ENCODE assay signal across 22 cellular contexts in the genomic region with DNA sequence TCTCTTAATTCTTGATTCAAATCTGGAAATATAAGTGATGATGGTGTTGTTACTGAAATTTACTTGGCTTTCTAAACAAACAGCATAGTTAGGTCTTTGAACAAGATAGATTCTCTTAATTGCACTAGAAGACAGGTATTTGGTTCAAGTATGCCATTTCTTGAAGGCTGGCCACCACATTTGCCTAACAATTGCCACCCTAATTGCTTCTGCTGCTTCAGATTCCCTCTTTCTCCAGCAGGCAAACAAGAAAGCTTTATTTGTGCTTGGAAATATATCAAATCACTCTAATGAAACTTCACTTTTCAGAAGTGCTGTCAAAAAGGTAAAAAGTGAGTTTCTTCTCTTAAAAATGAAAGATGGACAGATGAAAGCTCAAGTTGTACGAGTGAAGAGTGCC.
"Had no signal": no experiment of that assay in that cellular context is flagged by ENCODE, and none has a peak within 500 bp of the region (broad histone marks: within the 10 kb centered on the region; RNA-seq: fewer than 3 reads in every experiment).

No MANE protein-coding gene starts in this region.

- H3K27me3 ChIP-seq: right lobe of liver, transverse colon had no signal

- DNase-seq: activated CD4-positive, alpha-beta T cell treated with anti-CD3 and anti-CD28 coated beads, Interleukin-2, amount 10 ng/mL, durations not matched to agents 24 days and 14 days; activated CD8-positive, alpha-beta memory T cell treated with anti-CD3 and anti-CD28 coated beads, Interleukin-2, amount 10 ng/mL, durations not matched to agents 7 days and 5 days; activated CD8-positive, alpha-beta T cell treated with anti-CD3 and anti-CD28 coated beads for 36 hours; activated gamma-delta T cell; activated naive CD4-positive, alpha-beta T cell treated with anti-CD3 and anti-CD28 coated beads, Interleukin-2, amount 50 U/mL, for 16 hours; activated naive CD8-positive, alpha-beta T cell treated with anti-CD3 and anti-CD28 coated beads, Interleukin-2, amount 50 U/mL, for 24 hours; activated T-cell treated with anti-CD3 and anti-CD28 coated beads for 4 hours; anterior cingulate cortex; caudate nucleus; effector CD4-positive, alpha-beta T cell; erythroblast; foreskin fibroblast; left colon; mesenchymal stem cell; mucosa of descending colon; nephron progenitor cell; occipital lobe; right lobe of liver; transverse colon had no signal

- H3K27ac ChIP-seq: right lobe of liver, skin epidermis, transverse colon had no signal

- H3K4me1 ChIP-seq: right lobe of liver, transverse colon had no signal

- ATAC-seq: activated CD4-positive, CD25-positive, alpha-beta regulatory T cell treated with anti-CD3 and anti-CD28 coated beads, Interleukin-2, amount 50 U/mL, for 24 hours; activated CD8-positive, alpha-beta memory T cell treated with anti-CD3 and anti-CD28 coated beads, Interleukin-2, amount 10 ng/mL, durations not matched to agents 7 days and 5 days; activated CD8-positive, alpha-beta T cell treated with anti-CD3 and anti-CD28 coated beads for 36 hours; activated naive CD8-positive, alpha-beta T cell treated with anti-CD3 and anti-CD28 coated beads, Interleukin-2, amount 50 U/mL, for 24 hours; left colon; mucosa of descending colon; right lobe of liver; stimulated activated memory B cell treated with anti-CD40 and anti-IgM and Interleukin-4, amounts not matched to agents 10 μg/mL and 1 μg/mL and 100 μg/mL, for 72 hours had no signal

- H3K4me3 ChIP-seq: mucosa of descending colon, right lobe of liver, skin epidermis, transverse colon had no signal

- H3K9me3 ChIP-seq: mucosa of descending colon, right lobe of liver, transverse colon had no signal

- H3K36me3 ChIP-seq: right lobe of liver, transverse colon had no signal
